30 cellular contexts compared by ENCODE assay signal in the genomic region with DNA sequence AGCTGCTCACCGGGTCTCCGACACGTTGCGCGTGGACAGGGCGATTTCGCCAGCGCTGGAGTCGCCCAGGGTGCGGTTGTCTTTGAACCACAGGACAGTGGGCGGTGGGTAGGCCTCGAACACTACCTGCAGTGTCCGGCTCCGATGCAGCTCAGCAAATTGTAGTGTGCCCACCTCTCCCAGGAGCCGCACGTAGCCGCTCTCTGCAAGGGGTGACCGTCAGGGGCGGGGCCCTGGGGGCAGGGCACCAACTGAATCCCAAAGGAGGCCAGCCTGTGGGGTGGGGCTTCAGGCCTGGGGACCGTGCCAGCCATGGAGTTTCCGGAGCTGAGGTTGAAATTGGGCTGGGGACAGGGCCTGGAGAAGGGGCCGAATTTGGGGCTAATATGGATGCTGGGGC. TPM values are rescaled to one million over a fixed set of nuclear protein-coding genes. Genes with fewer than 3 reads are reported as not detected.
A peak's percentile ranks its signal among the peaks of the same experiment; 100 is the strongest.
DNase-seq lines count a peak whose midpoint lies in the region; ATAC-seq and TF ChIP-seq lines count a peak whose summit lies in the region.
"Had no signal": no experiment of that assay in that cellular context is flagged by ENCODE, and none has a peak within 500 bp of the region (broad histone marks: within the 10 kb centered on the region; RNA-seq: fewer than 3 reads in every experiment).

No MANE protein-coding gene starts in this region.

- 80 to 82% methylated on average over 22 of the region's 22 CpGs for WGBS in GM23248 (ENCODE audit: low coverage in 1 of 2, low lambda C conversion rate in 2 of 2, missing lambda C conversion rate in 2 of 2), 2 experiments
- WGBS in esophagus muscularis mucosa: 89% methylated on average over 21 of the region's 22 CpGs
- WGBS in mesenchymal stem cell: 95% methylated on average over 22 of the region's 22 CpGs
- WGBS in testis, 2 donors: 83% methylated on average over 19 to 22 of the region's 22 CpGs

- in situ Hi-C loops in GM23248 (cut with MboI): no loop called here

- peak overlapping the region; percentile 42 for H4K8ac ChIP-seq in mesenchymal stem cell (ENCODE audit: low read length)

- peaks cover 31% of the 10 kb centered on the region for H3K79me1 ChIP-seq in mesenchymal stem cell (replicated peaks; ENCODE audit: low read length, poor library complexity, severe bottlenecking)

- H3K9me3 Mint-ChIP-seq in activated CD8-positive, alpha-beta memory T cell treated with anti-CD3 and anti-CD28 coated beads, Interleukin-2, amount 10 ng/mL, durations not matched to agents 7 days and 5 days (ENCODE audit: low read depth): no peaks in the 10 kb centered on the region
- H3K9me3 Mint-ChIP-seq: activated naive CD4-positive, alpha-beta T cell treated with anti-CD3 and anti-CD28 coated beads, Interleukin-2, amount 10 ng/mL, durations not matched to agents 7 days and 5 days; CD14-positive monocyte; effector memory CD8-positive, alpha-beta T cell; IgD-negative memory B cell had no signal

- H3K4me3 Mint-ChIP-seq in activated CD8-positive, alpha-beta memory T cell treated with anti-CD3 and anti-CD28 coated beads, Interleukin-2, amount 10 ng/mL, durations not matched to agents 7 days and 5 days: no peak overlapping the region
- H3K4me3 Mint-ChIP-seq: activated naive CD4-positive, alpha-beta T cell treated with anti-CD3 and anti-CD28 coated beads, Interleukin-2, amount 10 ng/mL, durations not matched to agents 7 days and 5 days; CD14-positive monocyte; effector memory CD8-positive, alpha-beta T cell; IgD-negative memory B cell had no signal

- intact Hi-C loops in esophagus muscularis mucosa (cut with DNase I): loop anchor here (10.0 kb wide), 1 partner anchor 312 kb away; a partner anchor contains a TSS
- intact Hi-C loops in testis (cut with DNase I; ENCODE audit: low total_unique reads): no loop called here

- peaks cover 9% of the 10 kb centered on the region for H3K4me1 Mint-ChIP-seq in activated CD8-positive, alpha-beta memory T cell treated with anti-CD3 and anti-CD28 coated beads, Interleukin-2, amount 10 ng/mL, durations not matched to agents 7 days and 5 days

- no peak for TF ChIP-seq POLR2A in esophagus muscularis mucosa (IDR thresholded peaks at IDR 0.05; ENCODE audit: low read depth)
- TF ChIP-seq POLR2A in testis (IDR thresholded peaks at IDR 0.05): no peak

- H3K27ac ChIP-seq in GM23248: peak overlapping the region; percentile 47
- H3K27ac ChIP-seq in esophagus muscularis mucosa (replicated peaks in 1 of 4): peak overlapping the region; percentile 12 to 68 (median 40)
- H3K27ac ChIP-seq in mesenchymal stem cell (ENCODE audit: low read length, poor library complexity, severe bottlenecking): no peak overlapping the region
- peak overlapping the region; percentile 18 to 76 for H3K27ac ChIP-seq in testis
- H3K27ac ChIP-seq: PC-9, psoas muscle, upper lobe of right lung had no signal

- peak overlapping the region; percentile 35 for H3K4me2 ChIP-seq in GM23248 (ENCODE audit: unreplicated experiment)
- no peak overlapping the region for H3K4me2 ChIP-seq in mesenchymal stem cell (ENCODE audit: low read length, poor library complexity, severe bottlenecking)
- H3K4me2 ChIP-seq: PC-9 had no signal

- H3K23ac ChIP-seq in mesenchymal stem cell (ENCODE audit: low read length in 2 of 2): no peak overlapping the region

- H3F3A ChIP-seq in GM23248 (ENCODE audit: insufficient read depth): peaks cover 34% of the 10 kb centered on the region; the same call in 1 of the 2 replicates

- DNase-seq in GM23248: no peak
- DNase-seq in esophagus muscularis mucosa (ENCODE audit: extremely low spot score): no peak
- no peak for DNase-seq in mesenchymal stem cell
- no peak for DNase-seq in testis
- DNase-seq in GM19238 (ENCODE audit: insufficient read length, low spot score): no peak
- DNase-seq in kidney tubule cell (ENCODE audit: low spot score): no peak
- DNase-seq in activated CD8-positive, alpha-beta memory T cell treated with anti-CD3 and anti-CD28 coated beads, Interleukin-2, amount 10 ng/mL, durations not matched to agents 7 days and 5 days: no peak
- DNase-seq: activated naive CD4-positive, alpha-beta T cell treated with anti-CD3 and anti-CD28 coated beads, Interleukin-2, amount 10 ng/mL, durations not matched to agents 7 days and 5 days; activated T-cell treated with anti-CD3 and anti-CD28 coated beads, Interleukin-2, amount 50 U/mL, for 48 hours; effector memory CD8-positive, alpha-beta T cell; NCI-H446; PC-9; psoas muscle; spleen; stimulated activated CD4-positive, alpha-beta T cell treated with anti-CD3 and anti-CD28 coated beads, Interleukin-4, amount 100 ng/mL, for 1 hour; stimulated activated naive CD4-positive, alpha-beta T cell; T-helper 1 cell; upper lobe of right lung had no signal

- H3K9me3 ChIP-seq in GM23248 (ENCODE audit: low read depth): no peaks in the 10 kb centered on the region
- no peaks in the 10 kb centered on the region for H3K9me3 ChIP-seq in esophagus muscularis mucosa
- H3K9me3 ChIP-seq in mesenchymal stem cell (ENCODE audit: control insufficient read depth, low read length): no peaks in the 10 kb centered on the region
- H3K9me3 ChIP-seq in testis: no peaks in the 10 kb centered on the region
- H3K9me3 ChIP-seq: psoas muscle, spleen, upper lobe of right lung had no signal

- CTCF ChIA-PET in activated CD8-positive, alpha-beta memory T cell treated with anti-CD3 and anti-CD28 coated beads, Interleukin-2, amount 10 ng/mL, durations not matched to agents 7 days and 5 days (lab: Charles Lee): interaction anchor here (1.7 to 11.3 kb wide), 3 partner anchors 17 to 84 kb away, joined by 5 to 85 read pairs (median 20); a partner anchor contains a TSS

- TF ChIP-seq CTCF in esophagus muscularis mucosa (IDR thresholded peaks at IDR 0.05) (no peak), testis (IDR thresholded peaks at IDR 0.05) (no peak)

- no peak overlapping the region for H2AFZ ChIP-seq in GM23248
- no peak overlapping the region for H2AFZ ChIP-seq in mesenchymal stem cell (ENCODE audit: low read depth, low read length)
- H2AFZ ChIP-seq: PC-9 had no signal

- peak overlapping the region in 1 of 2 experiments; percentile 26 for H3K18ac ChIP-seq in mesenchymal stem cell (ENCODE audit: low read depth in 1 of 2, low read length in 2 of 2)

- H3K4me3 ChIP-seq in GM23248: no peak overlapping the region
- no peak overlapping the region for H3K4me3 ChIP-seq in esophagus muscularis mucosa
- no peak overlapping the region for H3K4me3 ChIP-seq in mesenchymal stem cell (ENCODE audit: insufficient read depth in 1 of 2, low read depth in 1 of 2, low read length in 2 of 2)
- no peak overlapping the region for H3K4me3 ChIP-seq in testis
- H3K4me3 ChIP-seq: PC-9, psoas muscle, spleen, upper lobe of right lung had no signal

- H3K9me2 ChIP-seq in GM23248 (ENCODE audit: insufficient read depth): no peaks in the 10 kb centered on the region

- H3K27ac Mint-ChIP-seq in activated CD8-positive, alpha-beta memory T cell treated with anti-CD3 and anti-CD28 coated beads, Interleukin-2, amount 10 ng/mL, durations not matched to agents 7 days and 5 days: no peak overlapping the region
- H3K27ac Mint-ChIP-seq: activated naive CD4-positive, alpha-beta T cell treated with anti-CD3 and anti-CD28 coated beads, Interleukin-2, amount 10 ng/mL, durations not matched to agents 7 days and 5 days; effector memory CD8-positive, alpha-beta T cell; IgD-negative memory B cell had no signal

- no peak overlapping the region for H2BK5ac ChIP-seq in mesenchymal stem cell (ENCODE audit: low read depth, low read length, poor library complexity, severe bottlenecking)

- no peaks in the 10 kb centered on the region for H3K27me3 Mint-ChIP-seq in activated CD8-positive, alpha-beta memory T cell treated with anti-CD3 and anti-CD28 coated beads, Interleukin-2, amount 10 ng/mL, durations not matched to agents 7 days and 5 days

- peak overlapping the region; percentile 85 for H2BK15ac ChIP-seq in mesenchymal stem cell (ENCODE audit: low read depth, poor library complexity, severe bottlenecking)

- peak overlapping the region; percentile 63 for H4K91ac ChIP-seq in mesenchymal stem cell (ENCODE audit: low read length)

- H3K27me3 ChIP-seq in GM23248 (replicated peaks; ENCODE audit: insufficient read depth) (no peaks in the 10 kb centered on the region), esophagus muscularis mucosa (no peaks in the 10 kb centered on the region), mesenchymal stem cell (ENCODE audit: control insufficient read depth in 1 of 2, insufficient read depth in 1 of 2, low read length in 2 of 2) (no peaks in the 10 kb centered on the region), testis (no peaks in the 10 kb centered on the region)
- H3K27me3 ChIP-seq: upper lobe of right lung had no signal

- ATAC-seq in HG03039 (IDR thresholded peaks at IDR 0.05; ENCODE audit: unreplicated experiment): no peak
- ATAC-seq in activated CD8-positive, alpha-beta memory T cell treated with anti-CD3 and anti-CD28 coated beads, Interleukin-2, amount 10 ng/mL, durations not matched to agents 7 days and 5 days: no peak
- ATAC-seq: effector memory CD8-positive, alpha-beta T cell had no signal

- no peak for TF ChIP-seq EP300 in esophagus muscularis mucosa (IDR thresholded peaks at IDR 0.05)

- H3K14ac ChIP-seq in mesenchymal stem cell (ENCODE audit: low read length in 2 of 2): no peak overlapping the region

- H3K4me1 ChIP-seq in GM23248 (ENCODE audit: insufficient read depth) (peaks cover 35% of the 10 kb centered on the region), esophagus muscularis mucosa (peaks cover 42 to 89% (median 72%) of the 10 kb centered on the region in 4 donors), mesenchymal stem cell (ENCODE audit: control insufficient read depth, insufficient read depth, low read depth, low read length) (peaks cover 49% of the 10 kb centered on the region), testis (peaks cover 39% of the 10 kb centered on the region)
- H3K4me1 ChIP-seq: psoas muscle had no signal

- H3K4ac ChIP-seq in mesenchymal stem cell (ENCODE audit: low read depth in 1 of 2, low read length in 2 of 2): no peak overlapping the region

- H3K9ac ChIP-seq in GM23248 (peak overlapping the region; percentile 29; the same call in 1 of the 2 replicates), mesenchymal stem cell (ENCODE audit: low read length) (peak overlapping the region; percentile 60)

- peaks cover 11% of the 10 kb centered on the region for H3K36me3 Mint-ChIP-seq in activated CD8-positive, alpha-beta memory T cell treated with anti-CD3 and anti-CD28 coated beads, Interleukin-2, amount 10 ng/mL, durations not matched to agents 7 days and 5 days
- H3K36me3 Mint-ChIP-seq: activated naive CD4-positive, alpha-beta T cell treated with anti-CD3 and anti-CD28 coated beads, Interleukin-2, amount 10 ng/mL, durations not matched to agents 7 days and 5 days had no signal

- H2BK12ac ChIP-seq in mesenchymal stem cell (ENCODE audit: low read length in 2 of 2): peak overlapping the region; percentile 14 to 29

- H3K36me3 ChIP-seq in GM23248 (ENCODE audit: low read depth): peaks cover 47% of the 10 kb centered on the region
- peaks cover 6 to 76% (median 53%) of the 10 kb centered on the region in 4 donors for H3K36me3 ChIP-seq in esophagus muscularis mucosa
- H3K36me3 ChIP-seq in mesenchymal stem cell (ENCODE audit: control insufficient read depth in 1 of 2, insufficient read depth in 2 of 2, low read depth in 1 of 2, low read length in 2 of 2): peaks cover 80 to 97% of the 10 kb centered on the region in 2 experiments
- H3K36me3 ChIP-seq in testis (ENCODE audit: low read depth, missing control alignments): no peaks in the 10 kb centered on the region

- H4K20me1 ChIP-seq in GM23248 (ENCODE audit: insufficient read depth): no peaks in the 10 kb centered on the region

- peaks cover 36% of the 10 kb centered on the region for H3K79me2 ChIP-seq in GM23248 (ENCODE audit: insufficient read depth)

- H2BK120ac ChIP-seq in mesenchymal stem cell (ENCODE audit: low read depth, low read length): no peak overlapping the region

- H2AK5ac ChIP-seq in mesenchymal stem cell (ENCODE audit: low read length, severe bottlenecking): no peak overlapping the region

RNA-seq across cellular contexts. Expression of a gene that starts 22.9 kb away (rescaled TPM):
- 189 and 205 TPM in 2 replicates for total RNA-seq in GM23248 (2014; rRNA removed; shearing (Covaris generic))
- polyA plus RNA-seq in GM23248 (2016; fragmentation: Nextera tagmentation; extraction: Ambion mirVana) (155 and 163 TPM in 2 replicates), testis (ENCODE audit: insufficient read depth, low read depth, low replicate concordance) (61.6 TPM)
- total RNA-seq in esophagus muscularis mucosa (100 to 1,000 TPM in 2 of 4 donors, 10 to 100 TPM in 2; 83.1 to 219 (median 141) TPM), testis (10 to 100 TPM; 71.2 to 87.0 TPM)
- 203 TPM for polyA plus RNA-seq in mesenchymal stem cell (2013, experiment 1 of 2)
- polyA plus RNA-seq in mesenchymal stem cell (2013, experiment 2 of 2): 211 TPM
- total RNA-seq in activated CD8-positive, alpha-beta memory T cell treated with anti-CD3 and anti-CD28 coated beads, Interleukin-2, amount 10 ng/mL, durations not matched to agents 7 days and 5 days: 10 to 100 TPM; 53.3 to 68.9 TPM
- total RNA-seq: PC-9 had no signal
- polyA plus RNA-seq: neural cell had no signal

RNA-seq across cellular contexts. Expression of a gene that starts 33.8 kb away (rescaled TPM):
- not detected in 2 replicates for total RNA-seq in GM23248 (2014; rRNA removed; shearing (Covaris generic))
- 0.19 TPM in 1 of 2 replicates, not detected in the other for polyA plus RNA-seq in GM23248 (2016; fragmentation: Nextera tagmentation; extraction: Ambion mirVana)
- under 1 TPM in 1 of 4 donors, not detected in 3; 0.23 TPM for total RNA-seq in esophagus muscularis mucosa
- polyA plus RNA-seq in mesenchymal stem cell (2013, experiment 1 of 2): 0.08 TPM
- polyA plus RNA-seq in mesenchymal stem cell (2013, experiment 2 of 2): 0.03 TPM
- 1 to 10 TPM; 3.4 to 5.2 TPM for total RNA-seq in testis
- polyA plus RNA-seq in testis (ENCODE audit: insufficient read depth, low read depth, low replicate concordance): 3.4 TPM
- total RNA-seq in activated CD8-positive, alpha-beta memory T cell treated with anti-CD3 and anti-CD28 coated beads, Interleukin-2, amount 10 ng/mL, durations not matched to agents 7 days and 5 days: not detected
- total RNA-seq: A673; activated CD8-positive, alpha-beta memory T cell treated with anti-CD3 and anti-CD28 coated beads for 36 hours; astrocyte; cerebellum; H4; liver; M059J; mononuclear cell; PC-9; psoas muscle; upper lobe of right lung had no signal
- polyA plus RNA-seq: CD14-positive monocyte, IgD-negative memory B cell, liver, neural cell had no signal

RNA-seq across cellular contexts. Expression of a gene that starts 46.4 kb away (rescaled TPM):
- 0.63 TPM in 1 of 2 replicates, not detected in the other for total RNA-seq in GM23248 (2014; rRNA removed; shearing (Covaris generic))
- polyA plus RNA-seq in GM23248 (2016; fragmentation: Nextera tagmentation; extraction: Ambion mirVana): 0.48 and 0.56 TPM in 2 replicates
- total RNA-seq in esophagus muscularis mucosa: 10 to 100 TPM; 24.9 to 51.7 (median 31.5) TPM
- polyA plus RNA-seq in mesenchymal stem cell (2013, experiment 1 of 2): 0.06 TPM
- 0.12 TPM for polyA plus RNA-seq in mesenchymal stem cell (2013, experiment 2 of 2)
- 10 to 100 TPM in 1 of 2 donors, 1 to 10 TPM in 1; 4.3 to 15.7 TPM for total RNA-seq in testis
- polyA plus RNA-seq in testis (ENCODE audit: insufficient read depth, low read depth, low replicate concordance): 25.4 TPM
- total RNA-seq in activated CD8-positive, alpha-beta memory T cell treated with anti-CD3 and anti-CD28 coated beads, Interleukin-2, amount 10 ng/mL, durations not matched to agents 7 days and 5 days: under 1 TPM in 1 of 2 experiments, not detected in 1; 0.26 TPM
- total RNA-seq: A673; activated CD8-positive, alpha-beta memory T cell treated with anti-CD3 and anti-CD28 coated beads for 36 hours had no signal
- polyA plus RNA-seq: neural cell had no signal

RNA-seq across cellular contexts. Expression of a gene that starts 57.1 kb away (rescaled TPM):
- total RNA-seq in GM23248 (2014; rRNA removed; shearing (Covaris generic)): not detected in 2 replicates
- not detected in 2 replicates for polyA plus RNA-seq in GM23248 (2016; fragmentation: Nextera tagmentation; extraction: Ambion mirVana)
- total RNA-seq in esophagus muscularis mucosa: not detected
- polyA plus RNA-seq in mesenchymal stem cell (2013, experiment 1 of 2): not detected
- not detected for polyA plus RNA-seq in mesenchymal stem cell (2013, experiment 2 of 2)
- total RNA-seq in testis: under 1 TPM in 1 of 2 donors, not detected in 1; 0.12 TPM
- not detected for polyA plus RNA-seq in testis (ENCODE audit: insufficient read depth, low read depth, low replicate concordance)
- total RNA-seq in activated CD8-positive, alpha-beta memory T cell treated with anti-CD3 and anti-CD28 coated beads, Interleukin-2, amount 10 ng/mL, durations not matched to agents 7 days and 5 days: not detected
- total RNA-seq: A673; activated CD8-positive, alpha-beta memory T cell treated with anti-CD3 and anti-CD28 coated beads for 36 hours; astrocyte; H4; liver; M059J; PC-9; psoas muscle; spleen; upper lobe of right lung had no signal
- polyA plus RNA-seq: CD14-positive monocyte, IgD-negative memory B cell, liver, psoas muscle had no signal
